In genomic region chr4:173182403-173182802, GRCh38 we compare ENCODE assay signal across 15 cellular contexts. TPM values are rescaled to one million over a fixed set of nuclear protein-coding genes. Genes with fewer than 3 reads are reported as not detected.
DNase-seq lines count a peak whose midpoint lies in the region; ATAC-seq, FAIRE-seq and TF ChIP-seq lines count a peak whose summit lies in the region.
"Had no signal": no experiment of that assay in that cellular context is flagged by ENCODE, and none has a peak within 500 bp of the region (broad histone marks: within the 10 kb centered on the region; RNA-seq: fewer than 3 reads in every experiment).

No MANE protein-coding gene starts in this region.

- DNase-seq in AG04450 (ENCODE audit: low read depth, low spot score), result peak; percentile 50
- peak; percentile 81 for DNase-seq in HCEC 1CT
- DNase-seq in astrocyte (ENCODE audit: low read depth), result peak; percentile 97
- DNase-seq in hepatic stellate cell (ENCODE audit: low spot score), result peak; percentile 70
- DNase-seq in retina, result no peak
- DNase-seq in DMS153 treated with DMSO at 0.1 percent for 48 hours (lab: John Stamatoyannopoulos, UW; ENCODE audit: unreplicated experiment), result no peak
- no peak for DNase-seq in effector CD4-positive, alpha-beta T cell
- DNase-seq in psoas muscle, result no peak
- DNase-seq: activated T-cell treated with anti-CD3 and anti-CD28 coated beads, Interleukin-2, amount 50 U/mL, for 48 hours; NCI-H2171; right lobe of liver; stimulated activated CD8-positive, alpha-beta memory T cell treated with anti-CD3 and anti-CD28 coated beads, Interleukin-4, amount 100 ng/mL, for 48 hours; T-helper 17 cell had no signal

- peak overlapping the region; percentile 55 for H3K9ac ChIP-seq in astrocyte (ENCODE audit: low read length)

- CTCF ChIA-PET in AG04450 (lab: Charles Lee), result interaction anchor here (1.1 to 2.5 kb wide), 2 partner anchors 12 to 169 kb away, joined by 4 to 6 read pairs; no protein-coding TSS in a partner anchor

- TF ChIP-seq CTCF in AG04450 (IDR thresholded peaks at IDR 0.05; ENCODE audit: low read depth, low read length) (no peak), astrocyte (IDR thresholded peaks at IDR 0.05; ENCODE audit: insufficient read depth, low read depth, low read length) (no peak), psoas muscle (IDR thresholded peaks at IDR 0.05) (no peak)

- H3K9me3 ChIP-seq in AG04450 (ENCODE audit: control insufficient read depth, insufficient read depth, low read length) (peaks cover 6% of the 10 kb centered on the region; the same call in 1 of the 2 replicates), astrocyte (ENCODE audit: insufficient read depth, low read depth, low read length) (no peaks in the 10 kb centered on the region), psoas muscle (no peaks in the 10 kb centered on the region)
- H3K9me3 ChIP-seq: right lobe of liver had no signal

- POLR2A ChIA-PET in AG04450 (lab: Yijun Ruan, JAX), result interaction anchor here (0.6 to 1.9 kb wide), 5 partner anchors 14 to 1036 kb away, joined by 3 to 8 read pairs (median 8); partner anchors contain the start of gene GALNT7

- H3K4me3 ChIP-seq in AG04450 (ENCODE audit: low read depth, low read length) (no peak overlapping the region), astrocyte (ENCODE audit: insufficient read depth, low read depth, low read length) (no peak overlapping the region), psoas muscle (no peak overlapping the region)
- H3K4me3 ChIP-seq: lung, right lobe of liver had no signal

- H3K4me2 ChIP-seq in astrocyte (ENCODE audit: low read length), result peak overlapping the region; percentile 81

- H3K27me3 ChIP-seq in AG04450 (ENCODE audit: control insufficient read depth, insufficient read depth, low read length) (no peaks in the 10 kb centered on the region), astrocyte (ENCODE audit: insufficient read depth, low read length) (no peaks in the 10 kb centered on the region), psoas muscle (ENCODE audit: insufficient read depth in 3 of 3, low read length in 2 of 3) (no peaks in the 10 kb centered on the region)
- H3K27me3 ChIP-seq: right lobe of liver had no signal

- FAIRE-seq in astrocyte (lab: Jason Lieb, UNC), result peak; percentile 79
- FAIRE-seq: D721Med had no signal

- no peaks in the 10 kb centered on the region for H3K36me3 ChIP-seq in astrocyte (ENCODE audit: insufficient read depth, low read length)
- no peaks in the 10 kb centered on the region for H3K36me3 ChIP-seq in psoas muscle (ENCODE audit: insufficient read depth in 1 of 2, low read depth in 1 of 2)
- H3K36me3 ChIP-seq: right lobe of liver had no signal

- H2AFZ ChIP-seq in astrocyte (ENCODE audit: low read depth, low read length), result no peak overlapping the region

- H3K9me3 Mint-ChIP-seq in astrocyte (ENCODE audit: unreplicated experiment), result peaks cover 2% of the 10 kb centered on the region

- H3K36me3 Mint-ChIP-seq in astrocyte (ENCODE audit: low read depth, unreplicated experiment), result no peaks in the 10 kb centered on the region

- WGBS in psoas muscle, 3 donors, result 88 to 90% (median 89%) methylated on average over 4 of the region's 4 CpGs

- peaks cover 44% of the 10 kb centered on the region for H3K79me2 ChIP-seq in astrocyte (ENCODE audit: insufficient read depth, low read length)

- H3K4me1 Mint-ChIP-seq in astrocyte (ENCODE audit: low read depth, unreplicated experiment), result peaks cover 37% of the 10 kb centered on the region

- H3K27ac ChIP-seq in AG04450 (ENCODE audit: low read depth, low read length), result peak overlapping the region; percentile 33
- H3K27ac ChIP-seq in astrocyte (ENCODE audit: low read depth, low read length), result peak overlapping the region; percentile 76
- no peak overlapping the region for H3K27ac ChIP-seq in psoas muscle
- H3K27ac ChIP-seq: right lobe of liver had no signal

- ATAC-seq in psoas muscle, result no peak
- ATAC-seq: right lobe of liver, T-helper 17 cell had no signal

- H3K27ac Mint-ChIP-seq in astrocyte (ENCODE audit: unreplicated experiment), result peak overlapping the region; percentile 91
- H3K27ac Mint-ChIP-seq: T-helper 17 cell had no signal

- peaks cover 2% of the 10 kb centered on the region for H4K20me1 ChIP-seq in astrocyte (ENCODE audit: insufficient read depth, low read length)

- intact Hi-C loops in psoas muscle (cut with DNase I), result no loop called here

- H3K4me1 ChIP-seq in astrocyte (ENCODE audit: insufficient read depth, low read length) (peaks cover 25% of the 10 kb centered on the region), psoas muscle (no peaks in the 10 kb centered on the region)
- H3K4me1 ChIP-seq: right lobe of liver had no signal

- peak overlapping the region; percentile 27 for H3K4me3 Mint-ChIP-seq in astrocyte (ENCODE audit: unreplicated experiment)
- H3K4me3 Mint-ChIP-seq: T-helper 17 cell had no signal

- no peaks in the 10 kb centered on the region for H3K27me3 Mint-ChIP-seq in astrocyte (ENCODE audit: low read depth, unreplicated experiment)
- H3K27me3 Mint-ChIP-seq: T-helper 17 cell had no signal

RNA-seq across cellular contexts. Expression of gene GALNT7, which starts 13.8 kb away (rescaled TPM):
- polyA plus RNA-seq in AG04450 (2011; rRNA removed) (30.9 and 47.6 TPM in 2 replicates), psoas muscle (1 to 10 TPM in 1 of 3 donors, under 1 TPM in 2; 0.69 to 1.6 (median 0.99) TPM)
- polyA minus RNA-seq in AG04450 (2011; rRNA and poly(A)+ RNA removed), result 29.1 and 38.3 TPM in 2 replicates
- total RNA-seq in astrocyte (97.6 and 98.5 TPM in 2 replicates), psoas muscle (1 to 10 TPM; 1.3 to 3.2 (median 2.1) TPM)

Comparison
In these comparisons a context has a peak if more than half of its experiments do, and no peak if none do; other contexts are left out.
1. DNase-seq: peak in AG04450 (single experiment), HCEC 1CT (single experiment), astrocyte (single experiment) and hepatic stellate cell (single experiment); none in retina (single experiment), DMS153 treated with DMSO at 0.1 percent for 48 hours (single experiment), effector CD4-positive, alpha-beta T cell (single experiment) and psoas muscle (0 of 2).
2. RNA of gene GALNT7, which starts 13.8 kb away (total RNA-seq): 97.6 to 98.5 TPM in astrocyte; 1.3 to 3.2 TPM in psoas muscle; every median in the first group is over 10 times any median in the second.